8 cellular contexts compared by ENCODE assay signal in genomic region chr6:154606457-154606856, GRCh38.
DNase-seq lines count a peak whose midpoint lies in the region; ATAC-seq lines count a peak whose summit lies in the region.

No MANE protein-coding gene starts in this region.

- no peaks in the 10 kb centered on the region for H3K9me3 Mint-ChIP-seq in activated naive CD4-positive, alpha-beta T cell treated with anti-CD3 and anti-CD28 coated beads for 36 hours

- intact Hi-C loops in activated naive CD4-positive, alpha-beta T cell treated with anti-CD3 and anti-CD28 coated beads for 36 hours (cut with micrococcal nuclease) = loop anchor here (1.0 to 5.0 kb wide), 13 partner anchors 99 to 1604 kb away; partner anchors contain the start of genes MTRF1L and TFB1M
- intact Hi-C loops in head of caudate nucleus (cut with DNase I) = no loop called here

- peak; percentile 61 for ATAC-seq in HG03571 (IDR thresholded peaks at IDR 0.05; ENCODE audit: unreplicated experiment)

- CTCF ChIA-PET in activated naive CD4-positive, alpha-beta T cell treated with anti-CD3 and anti-CD28 coated beads for 36 hours (lab: Charles Lee) = interaction anchor here (0.5 to 1.0 kb wide), 2 partner anchors 202 to 222 kb away, joined by 4 read pairs; no protein-coding TSS in a partner anchor

- DNase-seq in activated CD4-positive, alpha-beta T cell treated with anti-CD3 and anti-CD28 coated beads for 24 hours (ENCODE audit: low read depth in 2 of 2) = peak; percentile 76 to 84
- no peak for DNase-seq in activated CD4-positive, alpha-beta T cell treated with anti-CD3 and anti-CD28 coated beads for 1 hour
- peak; percentile 97 for DNase-seq in activated naive CD4-positive, alpha-beta T cell treated with anti-CD3 and anti-CD28 coated beads for 36 hours
- DNase-seq in stimulated activated CD8-positive, alpha-beta memory T cell treated with anti-CD3 and anti-CD28 coated beads, Interleukin-15, amount 100 ng/mL, for 24 hours (ENCODE audit: low read depth) = peak; percentile 21
- no peak for DNase-seq in NCI-H345 treated with DMSO at 0.1 percent for 48 hours (lab: John Stamatoyannopoulos, UW; ENCODE audit: unreplicated experiment)
- no peak for DNase-seq in head of caudate nucleus
- no peak for DNase-seq in 8988T

- no peaks in the 10 kb centered on the region for H3K36me3 Mint-ChIP-seq in activated naive CD4-positive, alpha-beta T cell treated with anti-CD3 and anti-CD28 coated beads for 36 hours (ENCODE audit: low read depth)

- peaks cover 2% of the 10 kb centered on the region for H3K27me3 Mint-ChIP-seq in activated naive CD4-positive, alpha-beta T cell treated with anti-CD3 and anti-CD28 coated beads for 36 hours (ENCODE audit: low read depth)

- peak overlapping the region; percentile 2 for H3K4me3 Mint-ChIP-seq in activated naive CD4-positive, alpha-beta T cell treated with anti-CD3 and anti-CD28 coated beads for 36 hours

- peaks cover 40% of the 10 kb centered on the region for H3K4me1 Mint-ChIP-seq in activated naive CD4-positive, alpha-beta T cell treated with anti-CD3 and anti-CD28 coated beads for 36 hours (ENCODE audit: low read depth)

- peak overlapping the region; percentile 79 for H3K27ac Mint-ChIP-seq in activated naive CD4-positive, alpha-beta T cell treated with anti-CD3 and anti-CD28 coated beads for 36 hours

Comparison
In these comparisons a context has a peak if more than half of its experiments do, and no peak if none do; other contexts are left out.
1. DNase-seq: peak in activated CD4-positive, alpha-beta T cell treated with anti-CD3 and anti-CD28 coated beads for 24 hours (2 of 2), activated naive CD4-positive, alpha-beta T cell treated with anti-CD3 and anti-CD28 coated beads for 36 hours (single experiment) and stimulated activated CD8-positive, alpha-beta memory T cell treated with anti-CD3 and anti-CD28 coated beads, Interleukin-15, amount 100 ng/mL, for 24 hours (single experiment); none in activated CD4-positive, alpha-beta T cell treated with anti-CD3 and anti-CD28 coated beads for 1 hour (single experiment), NCI-H345 treated with DMSO at 0.1 percent for 48 hours (single experiment), head of caudate nucleus (0 of 42) and 8988T (single experiment).